8 cellular contexts compared by ENCODE assay signal in genomic region chr6:33247977-33248642, GRCh38. TPM values are rescaled to one million over a fixed set of nuclear protein-coding genes. Genes with fewer than 3 reads are reported as not detected.
DNase-seq lines count a peak whose midpoint lies in the region; ATAC-seq and TF ChIP-seq lines count a peak whose summit lies in the region.

No MANE protein-coding gene starts in this region.

- H3K36me3 ChIP-seq in GM23338 (ENCODE audit: insufficient read depth) (no peaks in the 10 kb centered on the region), SJSA1 (peaks cover 13% of the 10 kb centered on the region; the same call in 1 of the 2 replicates), neural progenitor cell (no peaks in the 10 kb centered on the region), stomach (peaks cover 0 to 17% (median 16%) of the 10 kb centered on the region in 4 donors)

- H3K27me3 ChIP-seq in GM23338 (ENCODE audit: insufficient read depth) (peaks cover 39% of the 10 kb centered on the region), SJSA1 (replicated peaks) (0 out of 2 replicates have a peak, but pooled peaks cover 2% of the 10 kb centered on the region), neural progenitor cell (peaks cover 50% of the 10 kb centered on the region), stomach (no peaks in the 10 kb centered on the region)

- TF ChIP-seq POLR2A in NB4 (IDR thresholded peaks at IDR 0.05; ENCODE audit: extremely low read depth, insufficient read length): no peak
- TF ChIP-seq POLR2A in stomach (IDR thresholded peaks at IDR 0.05): no peak

- H3K27ac ChIP-seq in GM23338 (ENCODE audit: low read depth): no peak overlapping the region
- peak overlapping the region; percentile 30 for H3K27ac ChIP-seq in SJSA1
- no peak overlapping the region for H3K27ac ChIP-seq in neural progenitor cell
- H3K27ac ChIP-seq in stomach: peak overlapping the region; percentile 46 to 97 (median 95)

- TF ChIP-seq EP300 in stomach (IDR thresholded peaks at IDR 0.05): no peak

- H3F3A ChIP-seq in GM23338 (replicated peaks; ENCODE audit: low read depth) (peaks cover 10% of the 10 kb centered on the region; the same call in 1 of the 2 replicates), neural progenitor cell (ENCODE audit: low read depth) (peaks cover 20% of the 10 kb centered on the region)

- H3K27me3 Mint-ChIP-seq in GM23338 (ENCODE audit: insufficient read depth, low read depth, poor library complexity): peaks cover 15% of the 10 kb centered on the region
- peaks cover 5% of the 10 kb centered on the region for H3K27me3 Mint-ChIP-seq in neural progenitor cell (ENCODE audit: insufficient read depth, low read depth)

- no peak overlapping the region for H3K9ac ChIP-seq in neural progenitor cell

- H3K4me3 ChIP-seq in GM23338 (peak overlapping the region; percentile 63), NB4 (ENCODE audit: low read depth, low read length) (peak overlapping the region; percentile 61), SJSA1 (peak overlapping the region; percentile 40), neural progenitor cell (peak overlapping the region; percentile 49), stomach (peak overlapping the region; percentile 45 to 61 (median 52))

- peak overlapping the region; percentile 90 for H3K4me2 ChIP-seq in GM23338
- H3K4me2 ChIP-seq in neural progenitor cell: peak overlapping the region; percentile 80

- ATAC-seq in GM23338: peak; percentile 67

- no peaks in the 10 kb centered on the region for H3K9me3 Mint-ChIP-seq in GM23338
- no peaks in the 10 kb centered on the region for H3K9me3 Mint-ChIP-seq in neural progenitor cell

- TF ChIP-seq CTCF in GM23338 (conservative IDR thresholded peaks at IDR 0.05; ENCODE audit: low read depth in 2 of 2): peak; percentile 67 to 95
- TF ChIP-seq CTCF in NB4 (IDR thresholded peaks at IDR 0.05; ENCODE audit: low read depth, low read length): peak; percentile 83
- peak; percentile 86 for TF ChIP-seq CTCF in neural progenitor cell (IDR thresholded peaks at IDR 0.05)
- TF ChIP-seq CTCF in stomach (IDR thresholded peaks at IDR 0.05): peak in 5 of 7 experiments; percentile 96 to 97 (median 97)

- H3K36me3 Mint-ChIP-seq in GM23338 (ENCODE audit: low read depth) (peaks cover 19% of the 10 kb centered on the region), neural progenitor cell (peaks cover 13% of the 10 kb centered on the region)

- H4K20me1 ChIP-seq in GM23338 (replicated peaks; ENCODE audit: insufficient read depth) (no peaks in the 10 kb centered on the region), neural progenitor cell (ENCODE audit: low read depth) (peaks cover 6% of the 10 kb centered on the region)

- no peaks in the 10 kb centered on the region for H3K9me2 ChIP-seq in GM23338 (ENCODE audit: insufficient read depth)

- H3K4me3 Mint-ChIP-seq in GM23338: peak overlapping the region; percentile 82
- peak overlapping the region; percentile 88 for H3K4me3 Mint-ChIP-seq in neural progenitor cell

- intact Hi-C loops in stomach (cut with DNase I; ENCODE audit: low total_unique reads): loop anchor here (5.0 to 10.0 kb wide), 2 partner anchors 86 to 243 kb away; partner anchors contain the start of gene HLA-DOA

- H3K27ac Mint-ChIP-seq in GM23338: no peak overlapping the region
- peak overlapping the region; percentile 47 for H3K27ac Mint-ChIP-seq in neural progenitor cell

- peak; percentile 55 for DNase-seq in CMK (ENCODE audit: low read depth)
- peak; percentile 97 for DNase-seq in GM23338 (ENCODE audit: low spot score)
- DNase-seq in NB4 (ENCODE audit: low read depth): peak; percentile 91
- DNase-seq in SJSA1 (ENCODE audit: low read depth in 1 of 2, low spot score in 2 of 2): peak; percentile 85 to 89
- peak; percentile 93 for DNase-seq in activated naive CD4-positive, alpha-beta T cell treated with Interleukin-2 at 50 U/mL for 16 hours
- DNase-seq in foreskin melanocyte: peak; percentile 83
- peak; percentile 94 for DNase-seq in neural progenitor cell (ENCODE audit: low spot score)
- peak; percentile 92 for DNase-seq in stomach

- no peaks in the 10 kb centered on the region for H3K9me3 ChIP-seq in SJSA1 (replicated peaks)
- H3K9me3 ChIP-seq in neural progenitor cell (ENCODE audit: low read depth): no peaks in the 10 kb centered on the region
- no peaks in the 10 kb centered on the region for H3K9me3 ChIP-seq in stomach

- 2 to 10% (median 3%) methylated on average over 12 to 28 of the region's 28 CpGs for WGBS in stomach, 5 donors

- H3K4me1 Mint-ChIP-seq in GM23338: peaks cover 19% of the 10 kb centered on the region
- peaks cover 27% of the 10 kb centered on the region for H3K4me1 Mint-ChIP-seq in neural progenitor cell

- peak overlapping the region; percentile 100 for H2AFZ ChIP-seq in GM23338
- H2AFZ ChIP-seq in neural progenitor cell (replicated peaks): peak overlapping the region; percentile 95

- H3K4me1 ChIP-seq in GM23338 (ENCODE audit: insufficient read depth): peaks cover 12% of the 10 kb centered on the region
- H3K4me1 ChIP-seq in SJSA1 (replicated peaks): peaks cover 26% of the 10 kb centered on the region
- peaks cover 6% of the 10 kb centered on the region for H3K4me1 ChIP-seq in neural progenitor cell
- peaks cover 22 to 40% (median 28%) of the 10 kb centered on the region in 4 donors for H3K4me1 ChIP-seq in stomach

- H3K79me2 ChIP-seq in GM23338 (replicated peaks; ENCODE audit: insufficient read depth) (no peaks in the 10 kb centered on the region), neural progenitor cell (ENCODE audit: low read depth) (no peaks in the 10 kb centered on the region)

RNA-seq across cellular contexts. Expression of gene VPS52, which starts 23.6 kb away (rescaled TPM):
- total RNA-seq in GM23338 (2014; rRNA removed; shearing (Covaris generic)): 25.0 and 31.1 TPM in 2 replicates
- 20.6 and 27.9 TPM in 2 replicates for polyA plus RNA-seq in GM23338 (2016; fragmentation: Nextera tagmentation; extraction: Ambion mirVana)
- total RNA-seq in SJSA1 (2014; rRNA removed; shearing (Covaris generic)): 26.9 and 39.4 TPM in 2 replicates
- 28.7 and 38.4 TPM in 2 replicates for total RNA-seq in neural progenitor cell (ENCODE audit: low replicate concordance)
- 10 to 100 TPM; 39.7 to 89.3 (median 59.4) TPM for total RNA-seq in stomach
- polyA plus RNA-seq in stomach: 10 to 100 TPM; 22.6 to 37.2 (median 25.3) TPM

RNA-seq across cellular contexts. Expression of gene RPS18, which starts 23.8 kb away (rescaled TPM):
- 2,133 and 2,664 TPM in 2 replicates for total RNA-seq in GM23338 (2014; rRNA removed; shearing (Covaris generic))
- polyA plus RNA-seq in GM23338 (2016; fragmentation: Nextera tagmentation; extraction: Ambion mirVana) (4,776 and 5,223 TPM in 2 replicates), stomach (1,000 to 10,000 TPM; 4,575 to 9,227 (median 6,928) TPM)
- 2,063 and 2,614 TPM in 2 replicates for total RNA-seq in SJSA1 (2014; rRNA removed; shearing (Covaris generic))
- total RNA-seq in neural progenitor cell (ENCODE audit: low replicate concordance) (4,188 and 4,663 TPM in 2 replicates), stomach (1,000 to 10,000 TPM in 4 of 5 donors, 100 to 1,000 TPM in 1; 279 to 3,666 (median 1,718) TPM)

RNA-seq across cellular contexts. Expression of gene B3GALT4, which starts 28.8 kb away (rescaled TPM):
- 1.0 and 2.3 TPM in 2 replicates for total RNA-seq in GM23338 (2014; rRNA removed; shearing (Covaris generic))
- polyA plus RNA-seq in GM23338 (2016; fragmentation: Nextera tagmentation; extraction: Ambion mirVana) (1.3 and 1.8 TPM in 2 replicates), stomach (10 to 100 TPM in 2 of 3 donors, 1 to 10 TPM in 1; 9.8 to 11.5 (median 10.5) TPM)
- 0.16 TPM in 1 of 2 replicates, not detected in the other for total RNA-seq in SJSA1 (2014; rRNA removed; shearing (Covaris generic))
- total RNA-seq in neural progenitor cell (ENCODE audit: low replicate concordance) (1.1 and 2.1 TPM in 2 replicates), stomach (10 to 100 TPM in 4 of 5 donors, not detected in 1; 10.8 to 42.9 (median 32.6) TPM)

RNA-seq across cellular contexts. Expression of gene RING1, which starts 39.8 kb away (rescaled TPM):
- total RNA-seq in GM23338 (2014; rRNA removed; shearing (Covaris generic)): 8.0 and 16.0 TPM in 2 replicates
- polyA plus RNA-seq in GM23338 (2016; fragmentation: Nextera tagmentation; extraction: Ambion mirVana) (6.4 and 8.3 TPM in 2 replicates), stomach (10 to 100 TPM; 35.1 to 45.4 (median 37.4) TPM)
- 32.5 and 37.2 TPM in 2 replicates for total RNA-seq in SJSA1 (2014; rRNA removed; shearing (Covaris generic))
- total RNA-seq in neural progenitor cell (ENCODE audit: low replicate concordance) (12.1 and 20.2 TPM in 2 replicates), stomach (100 to 1,000 TPM in 1 of 5 donors, 10 to 100 TPM in 4; 14.3 to 140 (median 20.7) TPM)

RNA-seq across cellular contexts. Expression of gene WDR46, which starts 40.9 kb away (rescaled TPM):
- total RNA-seq in GM23338 (2014; rRNA removed; shearing (Covaris generic)): 104 and 106 TPM in 2 replicates
- polyA plus RNA-seq in GM23338 (2016; fragmentation: Nextera tagmentation; extraction: Ambion mirVana) (63.9 and 71.4 TPM in 2 replicates), stomach (10 to 100 TPM; 47.5 to 65.1 (median 54.4) TPM)
- 81.8 and 123 TPM in 2 replicates for total RNA-seq in SJSA1 (2014; rRNA removed; shearing (Covaris generic))
- total RNA-seq in neural progenitor cell (ENCODE audit: low replicate concordance) (31.1 and 43.5 TPM in 2 replicates), stomach (10 to 100 TPM; 42.9 to 72.9 (median 54.5) TPM)

Comparison
In these comparisons a context has a peak if more than half of its experiments do, and no peak if none do; other contexts are left out.
1. H3K27ac ChIP-seq: peak in SJSA1 (single experiment) and stomach (5 of 5); none in GM23338 (single experiment) and neural progenitor cell (single experiment).
2. Peak in every context shown above with its lines, with median percentiles within 50 percentile points of each other: DNase-seq, H3K4me3 ChIP-seq and CTCF ChIP-seq.